ENCODE assay signal across 8 cellular contexts in the genomic region with DNA sequence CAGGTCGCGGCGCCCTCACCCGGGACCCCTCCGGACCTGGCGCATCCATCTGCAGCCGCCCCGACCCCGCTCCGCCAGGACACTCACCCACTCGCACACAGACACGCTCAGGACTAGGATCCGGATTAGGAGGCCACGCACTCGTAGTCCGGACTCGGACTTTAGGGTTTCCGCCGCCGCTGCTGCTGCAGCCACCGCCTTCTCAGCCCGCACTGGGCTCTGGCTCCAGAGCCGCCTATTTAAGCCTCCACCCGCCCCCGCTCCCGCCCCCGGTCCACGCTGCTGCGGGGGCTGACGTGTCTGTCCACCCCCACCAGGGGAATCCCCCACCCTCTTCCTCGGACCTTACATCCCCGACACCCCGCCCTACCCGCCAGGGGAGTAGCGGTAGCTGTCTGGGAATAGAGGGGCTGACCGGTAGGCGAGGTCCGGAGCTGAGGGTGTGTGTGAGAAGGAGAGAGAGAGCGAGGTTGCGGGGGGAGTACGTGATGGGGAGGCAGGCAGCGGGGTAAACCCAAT. TPM values are rescaled to one million over a fixed set of nuclear protein-coding genes. Genes with fewer than 3 reads are reported as not detected.
DNase-seq lines count a peak whose midpoint lies in the region; ATAC-seq and TF ChIP-seq lines count a peak whose summit lies in the region.

A gene with protein sequence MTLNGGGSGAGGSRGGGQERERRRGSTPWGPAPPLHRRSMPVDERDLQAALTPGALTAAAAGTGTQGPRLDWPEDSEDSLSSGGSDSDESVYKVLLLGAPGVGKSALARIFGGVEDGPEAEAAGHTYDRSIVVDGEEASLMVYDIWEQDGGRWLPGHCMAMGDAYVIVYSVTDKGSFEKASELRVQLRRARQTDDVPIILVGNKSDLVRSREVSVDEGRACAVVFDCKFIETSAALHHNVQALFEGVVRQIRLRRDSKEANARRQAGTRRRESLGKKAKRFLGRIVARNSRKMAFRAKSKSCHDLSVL (minus strand): TSS at position 214 of the 519 bp plus-strand sequence. CDS start 356 bp downstream, outside the sequence.

- H3K27ac ChIP-seq in heart right ventricle = peak within 1 kb of the TSS; percentile 77 to 97 (median 90)

- H3K27ac Mint-ChIP-seq in T-helper 2 cell treated with Interferon-gamma antibody and Interleukin-4, amounts not matched to agents 5 μg/mL and 100 μg/mL, for 36 hours = peak within 1 kb of the TSS; percentile 31

- peaks cover 5 to 86% (median 36%) of the 10 kb centered on the region in 9 donors for H3K4me1 ChIP-seq in heart right ventricle

- peaks cover 0 to 59% (median 18%) of the 10 kb centered on the region in 7 donors for H3K27me3 ChIP-seq in heart right ventricle

- H3K27me3 Mint-ChIP-seq in T-helper 2 cell treated with Interferon-gamma antibody and Interleukin-4, amounts not matched to agents 5 μg/mL and 100 μg/mL, for 36 hours (ENCODE audit: low read depth) = peaks cover 32% of the 10 kb centered on the region
- peaks cover 35% of the 10 kb centered on the region for H3K27me3 Mint-ChIP-seq in activated T-cell treated with anti-CD3 and anti-CD28 coated beads, Interleukin-2, amount 50 U/mL, for 4 hours (ENCODE audit: low read depth)

- peak within 1 kb of the TSS; percentile 70 for H3K4me3 Mint-ChIP-seq in T-helper 2 cell treated with Interferon-gamma antibody and Interleukin-4, amounts not matched to agents 5 μg/mL and 100 μg/mL, for 36 hours
- peak within 1 kb of the TSS; percentile 64 for H3K4me3 Mint-ChIP-seq in activated T-cell treated with anti-CD3 and anti-CD28 coated beads, Interleukin-2, amount 50 U/mL, for 4 hours

- no peaks in the 10 kb centered on the region for H3K9me3 Mint-ChIP-seq in T-helper 2 cell treated with Interferon-gamma antibody and Interleukin-4, amounts not matched to agents 5 μg/mL and 100 μg/mL, for 36 hours
- H3K9me3 Mint-ChIP-seq in activated T-cell treated with anti-CD3 and anti-CD28 coated beads, Interleukin-2, amount 50 U/mL, for 4 hours = no peaks in the 10 kb centered on the region

- 2 to 3% methylated on average over 36 to 42 of the region's 42 CpGs for WGBS in heart right ventricle, 2 donors

- no peaks in the 10 kb centered on the region for H3K36me3 Mint-ChIP-seq in T-helper 2 cell treated with Interferon-gamma antibody and Interleukin-4, amounts not matched to agents 5 μg/mL and 100 μg/mL, for 36 hours (ENCODE audit: low read depth)
- H3K36me3 Mint-ChIP-seq in activated T-cell treated with anti-CD3 and anti-CD28 coated beads, Interleukin-2, amount 50 U/mL, for 4 hours (ENCODE audit: insufficient read depth) = no peaks in the 10 kb centered on the region

- peak; percentile 37 for DNase-seq in T-helper 2 cell treated with Interferon-gamma antibody and Interleukin-4, amounts not matched to agents 5 μg/mL and 100 μg/mL, for 36 hours (ENCODE audit: low spot score)
- DNase-seq in T-helper 2 cell (no peak), heart right ventricle (peak; percentile 72 to 74), retinal pigment epithelial cell (ENCODE audit: low read depth) (no peak), NCI-H1694 treated with DMSO at 0.1 percent for 48 hours (lab: John Stamatoyannopoulos, UW) (no peak)
- peak; percentile 24 for DNase-seq in activated T-cell treated with anti-CD3 and anti-CD28 coated beads, Interleukin-2, amount 50 U/mL, for 4 hours

- H3K36me3 ChIP-seq in heart right ventricle = peaks cover 0 to 14% (median 0%) of the 10 kb centered on the region in 9 donors

- intact Hi-C loops in heart right ventricle (cut with DNase I) = loop anchor here in 1 of 10 donors (1.0 kb wide), 1 partner anchor 20 kb away; no protein-coding TSS in a partner anchor

- TF ChIP-seq CTCF in heart right ventricle (IDR thresholded peaks at IDR 0.05) (no peak), retinal pigment epithelial cell (conservative IDR thresholded peaks at IDR 0.05; ENCODE audit: low read depth, low read length) (no peak)

- no peaks in the 10 kb centered on the region for H3K9me3 ChIP-seq in heart right ventricle

- peak in 1 of 2 donors; percentile 7 for ATAC-seq in activated T-cell treated with anti-CD3 and anti-CD28 coated beads, Interleukin-2, amount 50 U/mL, for 4 hours
- ATAC-seq in heart right ventricle (peak; percentile 39 to 62 (median 49)), GM19328 (IDR thresholded peaks at IDR 0.05; ENCODE audit: unreplicated experiment) (no peak), HG03469 (IDR thresholded peaks at IDR 0.05; ENCODE audit: unreplicated experiment) (no peak)

- peaks cover 7% of the 10 kb centered on the region for H3K4me1 Mint-ChIP-seq in T-helper 2 cell treated with Interferon-gamma antibody and Interleukin-4, amounts not matched to agents 5 μg/mL and 100 μg/mL, for 36 hours (ENCODE audit: low read depth)
- H3K4me1 Mint-ChIP-seq in activated T-cell treated with anti-CD3 and anti-CD28 coated beads, Interleukin-2, amount 50 U/mL, for 4 hours (ENCODE audit: low read depth) = peaks cover 6% of the 10 kb centered on the region

- peak within 1 kb of the TSS; percentile 44 to 79 (median 68) for H3K4me3 ChIP-seq in heart right ventricle
- H3K4me3 ChIP-seq in retinal pigment epithelial cell (ENCODE audit: low read length) = peak within 1 kb of the TSS; percentile 52

RNA-seq across cellular contexts. Expression of the gene that starts here (rescaled TPM):
- under 1 TPM; 0.15 to 0.50 (median 0.38) TPM for total RNA-seq in activated T-cell treated with anti-CD3 and anti-CD28 coated beads, Interleukin-2, amount 50 U/mL, for 4 hours
- 1,000 to 10,000 TPM in 1 of 10 donors, 100 to 1,000 TPM in 5, 10 to 100 TPM in 4; 48.4 to 1,227 (median 105) TPM for total RNA-seq in heart right ventricle
- polyA plus RNA-seq in heart right ventricle = 100 to 1,000 TPM; 176 to 435 TPM

Comparison
In these comparisons a context has a peak if more than half of its experiments do, and no peak if none do; other contexts are left out.
1. RNA of the gene that starts here (total RNA-seq): 48.4 to 1,227 TPM in heart right ventricle; 0.15 to 0.50 TPM in activated T-cell treated with anti-CD3 and anti-CD28 coated beads, Interleukin-2, amount 50 U/mL, for 4 hours; every median in the first group is over 10 times any median in the second.
2. DNase-seq: peak in T-helper 2 cell treated with Interferon-gamma antibody and Interleukin-4, amounts not matched to agents 5 μg/mL and 100 μg/mL, for 36 hours (single experiment) and heart right ventricle (2 of 2); none in T-helper 2 cell (0 of 5), retinal pigment epithelial cell (single experiment) and NCI-H1694 treated with DMSO at 0.1 percent for 48 hours (single experiment).
3. Peak in DNase-seq in activated T-cell treated with anti-CD3 and anti-CD28 coated beads, Interleukin-2, amount 50 U/mL, for 4 hours; RNA of the gene not detected or under 1 TPM.
4. ATAC-seq: peak in heart right ventricle (8 of 8); none in GM19328 (single experiment) and HG03469 (single experiment).